Comparison of ENCODE assay signal across 29 cellular contexts in the genomic region with DNA sequence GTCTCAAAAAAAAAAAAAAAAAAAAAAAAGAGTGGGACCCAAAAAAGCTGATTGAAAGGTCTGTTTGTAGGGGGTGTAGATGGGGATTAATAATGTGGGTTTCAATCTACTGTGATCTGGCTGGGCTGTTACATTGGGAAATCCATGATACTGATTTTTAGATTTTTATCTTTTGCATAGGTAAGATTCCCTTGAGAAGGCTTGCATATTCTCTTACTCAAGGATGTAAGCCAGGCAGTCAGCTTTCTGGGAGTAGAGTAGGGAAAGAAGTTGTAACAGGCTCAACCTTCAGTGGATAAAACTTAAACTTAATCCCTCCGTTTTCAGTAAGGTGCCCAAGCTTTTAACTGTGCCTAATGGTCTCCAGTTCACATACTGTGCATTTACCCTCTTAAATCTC. TPM values are rescaled to one million over a fixed set of nuclear protein-coding genes. Genes with fewer than 3 reads are reported as not detected.
A peak's percentile ranks its signal among the peaks of the same experiment; 100 is the strongest.
DNase-seq lines count a peak whose midpoint lies in the region; ATAC-seq and TF ChIP-seq lines count a peak whose summit lies in the region.
"Had no signal": no experiment of that assay in that cellular context is flagged by ENCODE, and none has a peak within 500 bp of the region (broad histone marks: within the 10 kb centered on the region; RNA-seq: fewer than 3 reads in every experiment).

No MANE protein-coding gene starts in this region.

- no peak overlapping the region for H3K4me3 ChIP-seq in CD8-positive, alpha-beta memory T cell (ENCODE audit: low read length)
- H3K4me3 ChIP-seq in brain microvascular endothelial cell (ENCODE audit: low read depth, low read length): no peak overlapping the region
- H3K4me3 ChIP-seq: gastroesophageal sphincter, HAP-1, hepatocyte, psoas muscle, testis, vagina had no signal

- H3K27me3 ChIP-seq in CD8-positive, alpha-beta memory T cell (ENCODE audit: insufficient read depth, low read length, poor library complexity, severe bottlenecking): no peaks in the 10 kb centered on the region
- no peaks in the 10 kb centered on the region for H3K27me3 ChIP-seq in brain microvascular endothelial cell (replicated peaks)
- H3K27me3 ChIP-seq: BE2C, gastroesophageal sphincter, hepatocyte, testis, vagina had no signal

- POLR2A ChIA-PET in CD8-positive, alpha-beta memory T cell (lab: Charles Lee): interaction anchor here (0.8 kb wide), 1 partner anchor 54 kb away, joined by 4 read pairs; the partner anchor contains the start of gene EI24

- no peaks in the 10 kb centered on the region for H3K27me3 Mint-ChIP-seq in T-helper 2 cell treated with Interferon-gamma antibody and Interleukin-4, amounts not matched to agents 5 μg/mL and 100 μg/mL, for 36 hours (ENCODE audit: low read depth)
- no peaks in the 10 kb centered on the region for H3K27me3 Mint-ChIP-seq in CD8-positive, alpha-beta memory T cell
- no peaks in the 10 kb centered on the region for H3K27me3 Mint-ChIP-seq in activated T-helper 17 cell treated with anti-CD3 and anti-CD28 coated beads, Interleukin-2, amount 50 U/mL, for 72 hours
- H3K27me3 Mint-ChIP-seq in progenitor cell of endocrine pancreas: no peaks in the 10 kb centered on the region
- H3K27me3 Mint-ChIP-seq: activated CD4-positive, alpha-beta T cell treated with anti-CD3 and anti-CD28 coated beads, Interleukin-2, amount 10 ng/mL, durations not matched to agents 24 days and 14 days; activated naive CD8-positive, alpha-beta T cell treated with anti-CD3 and anti-CD28 coated beads, Interleukin-2, amount 10 ng/mL, durations not matched to agents 7 days and 5 days had no signal

- peaks cover 30% of the 10 kb centered on the region for H3K36me3 ChIP-seq in CD8-positive, alpha-beta memory T cell (ENCODE audit: insufficient read depth, low read length)
- peaks cover 29% of the 10 kb centered on the region for H3K36me3 ChIP-seq in brain microvascular endothelial cell (replicated peaks)

- DNase-seq in T-helper 2 cell treated with Interferon-gamma antibody and Interleukin-4, amounts not matched to agents 5 μg/mL and 100 μg/mL, for 36 hours (ENCODE audit: low spot score): no peak
- DNase-seq in T-helper 2 cell (no peak), progenitor cell of endocrine pancreas (ENCODE audit: low spot score, unreplicated experiment) (no peak), brain microvascular endothelial cell (no peak), GM03348 (ENCODE audit: low spot score) (no peak)
- no peak for DNase-seq in CD8-positive, alpha-beta memory T cell
- DNase-seq: activated CD4-positive, alpha-beta T cell treated with anti-CD3 and anti-CD28 coated beads, Interleukin-2, amount 10 ng/mL, durations not matched to agents 24 days and 14 days; activated naive CD8-positive, alpha-beta T cell treated with anti-CD3 and anti-CD28 coated beads, Interleukin-2, amount 10 ng/mL, durations not matched to agents 7 days and 5 days; BE2C; COR-L47; DMS79 treated with DMSO at 0.1 percent for 48 hours; GF-D8; left colon; mammary epithelial cell; NCI-H1417 treated with DMSO at 0.1 percent for 48 hours; NCI-H2081; NCI-H345; nucleus accumbens; psoas muscle; SK-N-SH; stimulated activated naive CD8-positive, alpha-beta T cell treated with anti-CD3 and anti-CD28 coated beads, Interleukin-15, Interleukin-2, amounts not matched to agents 100 U/mL and 50 U/mL, for 24 hours; testis had no signal

- no peaks in the 10 kb centered on the region for H3K9me3 ChIP-seq in CD8-positive, alpha-beta memory T cell (ENCODE audit: low read length)
- H3K9me3 ChIP-seq: BE2C, gastroesophageal sphincter, HAP-1, psoas muscle, SK-N-SH, testis, vagina had no signal

- peaks cover 14% of the 10 kb centered on the region for H3K4me1 Mint-ChIP-seq in T-helper 2 cell treated with Interferon-gamma antibody and Interleukin-4, amounts not matched to agents 5 μg/mL and 100 μg/mL, for 36 hours (ENCODE audit: low read depth)
- H3K4me1 Mint-ChIP-seq in CD8-positive, alpha-beta memory T cell: peaks cover 21 to 29% (median 25%) of the 10 kb centered on the region in 3 donors
- peaks cover 14% of the 10 kb centered on the region for H3K4me1 Mint-ChIP-seq in activated T-helper 17 cell treated with anti-CD3 and anti-CD28 coated beads, Interleukin-2, amount 50 U/mL, for 72 hours
- peaks cover 18% of the 10 kb centered on the region for H3K4me1 Mint-ChIP-seq in progenitor cell of endocrine pancreas (ENCODE audit: low read depth)

- peak overlapping the region; percentile 16 for H3K27ac Mint-ChIP-seq in T-helper 2 cell treated with Interferon-gamma antibody and Interleukin-4, amounts not matched to agents 5 μg/mL and 100 μg/mL, for 36 hours
- H3K27ac Mint-ChIP-seq in CD8-positive, alpha-beta memory T cell: peak overlapping the region in 6 of 8 donors; percentile 4 to 81 (median 38)
- peak overlapping the region; percentile 22 for H3K27ac Mint-ChIP-seq in activated T-helper 17 cell treated with anti-CD3 and anti-CD28 coated beads, Interleukin-2, amount 50 U/mL, for 72 hours
- H3K27ac Mint-ChIP-seq in progenitor cell of endocrine pancreas: peak overlapping the region; percentile 12
- H3K27ac Mint-ChIP-seq: activated CD4-positive, alpha-beta T cell treated with anti-CD3 and anti-CD28 coated beads, Interleukin-2, amount 10 ng/mL, durations not matched to agents 24 days and 14 days had no signal

- TF ChIP-seq CTCF in progenitor cell of endocrine pancreas (IDR thresholded peaks at IDR 0.05; ENCODE audit: unreplicated experiment) (no peak), brain microvascular endothelial cell (IDR thresholded peaks at IDR 0.05; ENCODE audit: low read depth, low read length, missing control alignments) (no peak)

- peaks cover 13% of the 10 kb centered on the region for H3K4me1 ChIP-seq in CD8-positive, alpha-beta memory T cell (ENCODE audit: insufficient read depth, low read length)
- H3K4me1 ChIP-seq: BE2C had no signal

- no peak for ATAC-seq in activated T-helper 17 cell treated with anti-CD3 and anti-CD28 coated beads, Interleukin-2, amount 50 U/mL, for 72 hours (replicated peaks)
- ATAC-seq in HG02610 (IDR thresholded peaks at IDR 0.05; ENCODE audit: unreplicated experiment): no peak
- ATAC-seq: gastroesophageal sphincter; left colon; psoas muscle; stimulated activated naive CD8-positive, alpha-beta T cell treated with anti-CD3 and anti-CD28 coated beads, Interleukin-15, Interleukin-2, amounts not matched to agents 100 U/mL and 50 U/mL, for 24 hours had no signal

- peaks cover 53% of the 10 kb centered on the region for H3K36me3 Mint-ChIP-seq in T-helper 2 cell treated with Interferon-gamma antibody and Interleukin-4, amounts not matched to agents 5 μg/mL and 100 μg/mL, for 36 hours (ENCODE audit: low read depth)
- peaks cover 0 to 47% (median 4%) of the 10 kb centered on the region in 3 donors for H3K36me3 Mint-ChIP-seq in CD8-positive, alpha-beta memory T cell
- peaks cover 82% of the 10 kb centered on the region for H3K36me3 Mint-ChIP-seq in activated T-helper 17 cell treated with anti-CD3 and anti-CD28 coated beads, Interleukin-2, amount 50 U/mL, for 72 hours (ENCODE audit: low read depth)
- H3K36me3 Mint-ChIP-seq in progenitor cell of endocrine pancreas (ENCODE audit: insufficient read depth): peaks cover 12% of the 10 kb centered on the region

- in situ Hi-C loops in brain microvascular endothelial cell (cut with HindIII; ENCODE audit: low pct_ligation_motif_present, low sequenced_read_pairs): no loop called here

- H3K27ac ChIP-seq in CD8-positive, alpha-beta memory T cell (ENCODE audit: low read depth, low read length): no peak overlapping the region
- no peak overlapping the region for H3K27ac ChIP-seq in brain microvascular endothelial cell
- H3K27ac ChIP-seq: hepatocyte, KMS-11, psoas muscle, testis, vagina had no signal

- no peak overlapping the region for H3K4me3 Mint-ChIP-seq in T-helper 2 cell treated with Interferon-gamma antibody and Interleukin-4, amounts not matched to agents 5 μg/mL and 100 μg/mL, for 36 hours
- H3K4me3 Mint-ChIP-seq in CD8-positive, alpha-beta memory T cell: peak overlapping the region in 1 of 7 donors; percentile 33
- H3K4me3 Mint-ChIP-seq in activated T-helper 17 cell treated with anti-CD3 and anti-CD28 coated beads, Interleukin-2, amount 50 U/mL, for 72 hours: no peak overlapping the region
- H3K4me3 Mint-ChIP-seq in progenitor cell of endocrine pancreas (ENCODE audit: low read depth): no peak overlapping the region
- H3K4me3 Mint-ChIP-seq: activated CD4-positive, alpha-beta T cell treated with anti-CD3 and anti-CD28 coated beads, Interleukin-2, amount 10 ng/mL, durations not matched to agents 24 days and 14 days; activated naive CD8-positive, alpha-beta T cell treated with anti-CD3 and anti-CD28 coated beads, Interleukin-2, amount 10 ng/mL, durations not matched to agents 7 days and 5 days had no signal

- CTCF ChIA-PET in CD8-positive, alpha-beta memory T cell (lab: Charles Lee): no interaction called here

- H3K9me3 Mint-ChIP-seq in T-helper 2 cell treated with Interferon-gamma antibody and Interleukin-4, amounts not matched to agents 5 μg/mL and 100 μg/mL, for 36 hours: no peaks in the 10 kb centered on the region
- H3K9me3 Mint-ChIP-seq in CD8-positive, alpha-beta memory T cell: no peaks in the 10 kb centered on the region
- no peaks in the 10 kb centered on the region for H3K9me3 Mint-ChIP-seq in activated T-helper 17 cell treated with anti-CD3 and anti-CD28 coated beads, Interleukin-2, amount 50 U/mL, for 72 hours
- H3K9me3 Mint-ChIP-seq in progenitor cell of endocrine pancreas (ENCODE audit: low read depth): no peaks in the 10 kb centered on the region
- H3K9me3 Mint-ChIP-seq: activated CD4-positive, alpha-beta T cell treated with anti-CD3 and anti-CD28 coated beads, Interleukin-2, amount 10 ng/mL, durations not matched to agents 24 days and 14 days; activated naive CD8-positive, alpha-beta T cell treated with anti-CD3 and anti-CD28 coated beads, Interleukin-2, amount 10 ng/mL, durations not matched to agents 7 days and 5 days had no signal

RNA-seq across cellular contexts. Expression of gene CHEK1, which starts 1.9 kb away (rescaled TPM):
- total RNA-seq in CD8-positive, alpha-beta memory T cell: 100 to 1,000 TPM; 139 to 144 TPM
- polyA plus RNA-seq in CD8-positive, alpha-beta memory T cell: 1.2 TPM
- 100 to 1,000 TPM in 1 of 2 donors, 10 to 100 TPM in 1; 96.0 to 147 TPM for total RNA-seq in activated T-helper 17 cell treated with anti-CD3 and anti-CD28 coated beads, Interleukin-2, amount 50 U/mL, for 72 hours
- total RNA-seq in progenitor cell of endocrine pancreas: 52.7 and 58.3 TPM in 2 replicates

RNA-seq across cellular contexts. Expression of gene STT3A, which starts 30.4 kb away (rescaled TPM):
- 100 to 1,000 TPM; 140 to 143 TPM for total RNA-seq in CD8-positive, alpha-beta memory T cell
- 90.6 TPM for polyA plus RNA-seq in CD8-positive, alpha-beta memory T cell
- 100 to 1,000 TPM; 133 to 146 TPM for total RNA-seq in activated T-helper 17 cell treated with anti-CD3 and anti-CD28 coated beads, Interleukin-2, amount 50 U/mL, for 72 hours
- total RNA-seq in progenitor cell of endocrine pancreas: 162 and 164 TPM in 2 replicates

RNA-seq across cellular contexts. Expression of gene EI24, which starts 53.8 kb away (rescaled TPM):
- 10 to 100 TPM; 62.7 to 65.7 TPM for total RNA-seq in CD8-positive, alpha-beta memory T cell
- 71.7 TPM for polyA plus RNA-seq in CD8-positive, alpha-beta memory T cell
- total RNA-seq in activated T-helper 17 cell treated with anti-CD3 and anti-CD28 coated beads, Interleukin-2, amount 50 U/mL, for 72 hours: 10 to 100 TPM; 17.0 to 40.5 TPM
- total RNA-seq in progenitor cell of endocrine pancreas: 68.0 and 74.0 TPM in 2 replicates

RNA-seq across cellular contexts. Expression of gene ACRV1, which starts 57.6 kb away (rescaled TPM):
- not detected for total RNA-seq in CD8-positive, alpha-beta memory T cell
- polyA plus RNA-seq in CD8-positive, alpha-beta memory T cell: not detected
- not detected for total RNA-seq in activated T-helper 17 cell treated with anti-CD3 and anti-CD28 coated beads, Interleukin-2, amount 50 U/mL, for 72 hours
- 0.50 and 0.55 TPM in 2 replicates for total RNA-seq in progenitor cell of endocrine pancreas
- total RNA-seq: activated CD4-positive, alpha-beta T cell treated with anti-CD3 and anti-CD28 coated beads, Interleukin-2, amount 10 ng/mL, durations not matched to agents 24 days and 14 days; activated naive CD8-positive, alpha-beta T cell treated with anti-CD3 and anti-CD28 coated beads, Interleukin-2, amount 10 ng/mL, durations not matched to agents 7 days and 5 days; gastroesophageal sphincter; hepatocyte; left colon; mammary epithelial cell; psoas muscle; vagina had no signal
- polyA plus RNA-seq: mammary epithelial cell, SK-N-SH had no signal
